ENCODE assay signal across 20 cellular contexts in the genomic region with DNA sequence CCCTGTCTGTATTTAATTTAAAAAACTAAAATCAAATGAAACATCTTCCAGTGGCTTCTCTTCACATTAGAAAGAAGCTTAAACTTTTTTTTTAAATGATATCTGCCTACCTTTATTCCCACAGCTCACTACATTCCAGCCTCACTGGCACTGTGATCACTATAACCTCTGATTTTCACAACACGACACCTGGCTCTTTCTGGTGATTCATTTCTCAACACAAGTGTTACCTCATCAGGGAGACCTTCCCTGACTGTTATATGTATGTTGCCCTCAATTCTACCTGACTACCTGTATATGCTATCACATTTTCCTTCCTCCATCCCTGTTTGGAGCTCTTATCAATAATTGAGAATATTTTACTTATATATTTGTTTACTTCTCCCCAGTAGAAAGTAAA.
DNase-seq lines count a peak whose midpoint lies in the region; ATAC-seq, FAIRE-seq and TF ChIP-seq lines count a peak whose summit lies in the region.
"Had no signal": no experiment of that assay in that cellular context is flagged by ENCODE, and none has a peak within 500 bp of the region (broad histone marks: within the 10 kb centered on the region; RNA-seq: fewer than 3 reads in every experiment).

No MANE protein-coding gene starts in this region.

- no TSS peak for BruUV-seq in GM12878 (replicated peaks; lab: Mats Ljungman, UMichigan)

- H2AFZ ChIP-seq in GM12878 (ENCODE audit: control insufficient read depth, low read depth, low read length), result no peak overlapping the region

- H3K9me3 ChIP-seq in GM12878 (replicated peaks; ENCODE audit: control insufficient read depth, insufficient read depth, low read length) (peaks cover 3% of the 10 kb centered on the region; the same call in 1 of the 3 replicates), neutrophil (no peaks in the 10 kb centered on the region)
- H3K9me3 ChIP-seq: HAP-1 had no signal

- intact Hi-C loops in GM12878 (cut with micrococcal nuclease; ENCODE audit: unreplicated experiment), result no loop called here

- H3K9ac ChIP-seq in GM12878 (ENCODE audit: control insufficient read depth, insufficient read depth, low read length), result no peak overlapping the region

- CTCF ChIA-PET in GM12878 (lab: Yijun Ruan, JAX), result no interaction called here

- in situ Hi-C loops in GM12878 (cut with MboI), result no loop called here

- 43% methylated on average over 1 of the region's 1 CpG for WGBS in GM12878 (ENCODE audit: insufficient coverage, insufficient replicate concordance, low lambda C conversion rate, missing lambda C conversion rate)

- DNase-seq in GM12878 (ENCODE audit: low read depth, low spot score), result no peak
- DNase-seq in bronchial epithelial cell (ENCODE audit: low read depth), result peak; percentile 58
- DNase-seq in foreskin keratinocyte, result peak; percentile 33 to 59
- no peak for DNase-seq in effector CD4-positive, alpha-beta T cell
- no peak for DNase-seq in RKO (ENCODE audit: low spot score)
- DNase-seq in NAMALWA (ENCODE audit: low spot score), result no peak
- no peak for DNase-seq in stimulated activated naive CD8-positive, alpha-beta T cell treated with anti-CD3 and anti-CD28 coated beads, Interleukin-15, Interleukin-2, amounts not matched to agents 100 U/mL and 50 U/mL, for 24 hours
- DNase-seq: C1 segment of cervical spinal cord; Calu3; CD4-positive, alpha-beta memory T cell; COR-L47; DMS53; DMS79 treated with DMSO at 0.1 percent for 48 hours; GF-D8; GOT3; HFFc6 had no signal

- no peak overlapping the region for H3K4me2 ChIP-seq in GM12878 (ENCODE audit: control insufficient read depth, insufficient read depth)

- SMC1A ChIA-PET in GM12878 (lab: Charles Lee; ENCODE audit: uncharacterized antibody, unreplicated experiment), result no interaction called here

- ATAC-seq in GM12878, result peak; percentile 45; the same call in 2 of the 3 replicates
- no peak for ATAC-seq in foreskin keratinocyte
- ATAC-seq in stimulated activated naive CD8-positive, alpha-beta T cell treated with anti-CD3 and anti-CD28 coated beads, Interleukin-15, Interleukin-2, amounts not matched to agents 100 U/mL and 50 U/mL, for 24 hours, result no peak

- RAD21 ChIA-PET in GM12878 (lab: Charles Lee; ENCODE audit: unreplicated experiment), result interaction anchor here (0.7 kb wide), 1 partner anchor 175 kb away, joined by 3 read pairs; no protein-coding TSS in a partner anchor

- H3K4me3 ChIP-seq in GM12878, result no peak overlapping the region
- no peak overlapping the region for H3K4me3 ChIP-seq in bronchial epithelial cell (ENCODE audit: low read depth, low read length)
- no peak overlapping the region for H3K4me3 ChIP-seq in neutrophil (ENCODE audit: low read depth in 1 of 2, low read length in 1 of 2)
- H3K4me3 ChIP-seq: HAP-1 had no signal

- TF ChIP-seq EP300 in GM12878 (IDR thresholded peaks at IDR 0.05; ENCODE audit: borderline replicate concordance in 1 of 2, control insufficient read depth in 1 of 2, low read depth in 2 of 2, low read length in 2 of 2), result no peak

- POLR2A ChIA-PET in GM12878 (lab: Charles Lee), result no interaction called here

- H4K20me1 ChIP-seq in GM12878 (ENCODE audit: control insufficient read depth, insufficient read depth), result no peaks in the 10 kb centered on the region

- no peak for TF ChIP-seq POLR2A in GM12878 (IDR thresholded peaks at IDR 0.05; ENCODE audit: low read depth, low read length)

- H3K27me3 ChIP-seq in GM12878 (replicated peaks in 1 of 2; ENCODE audit: control insufficient read depth in 2 of 2, insufficient read depth in 2 of 2, low read length in 1 of 2) (no peaks in the 10 kb centered on the region), bronchial epithelial cell (ENCODE audit: control insufficient read depth, insufficient read depth, low read length) (no peaks in the 10 kb centered on the region), foreskin keratinocyte (no peaks in the 10 kb centered on the region), neutrophil (no peaks in the 10 kb centered on the region)

- no peak for TF ChIP-seq CTCF in GM12878 (IDR thresholded peaks at IDR 0.05 in 2 of 3, conservative IDR thresholded peaks at IDR 0.05 in 1 of 3; ENCODE audit: control insufficient read depth in 2 of 3, extremely low read depth in 1 of 3, insufficient read depth in 1 of 3, low read depth in 3 of 3, low read length in 3 of 3)
- no peak for TF ChIP-seq CTCF in bronchial epithelial cell (IDR thresholded peaks at IDR 0.05; ENCODE audit: insufficient read depth, low read length, severe bottlenecking)
- no peak for TF ChIP-seq CTCF in foreskin keratinocyte (conservative IDR thresholded peaks at IDR 0.05)
- no peak for TF ChIP-seq CTCF in neutrophil (IDR thresholded peaks at IDR 0.05)

- TF ChIP-seq RAD21 in GM12878 (IDR thresholded peaks at IDR 0.05; ENCODE audit: insufficient read depth, low read depth, low read length), result no peak

- H3K27ac ChIP-seq in GM12878 (ENCODE audit: control insufficient read depth, insufficient read depth) (no peak overlapping the region), foreskin keratinocyte (no peak overlapping the region), neutrophil (peak overlapping the region; percentile 61)

- H3K36me3 ChIP-seq in GM12878 (ENCODE audit: control insufficient read depth in 2 of 2, insufficient read depth in 2 of 2, low read length in 1 of 2) (no peaks in the 10 kb centered on the region; a peak in 1 of 4 replicates), bronchial epithelial cell (ENCODE audit: control insufficient read depth, insufficient read depth, low read length) (no peaks in the 10 kb centered on the region), neutrophil (no peaks in the 10 kb centered on the region)

- no peak for FAIRE-seq in GM12878 (lab: Jason Lieb, UNC)
- no peak for FAIRE-seq in bronchial epithelial cell (lab: Jason Lieb, UNC)
- FAIRE-seq: GM12892, H54 had no signal

- H3K79me2 ChIP-seq in GM12878 (ENCODE audit: control insufficient read depth, insufficient read depth, low read length), result no peaks in the 10 kb centered on the region

- H3K4me1 ChIP-seq in GM12878 (ENCODE audit: control insufficient read depth, insufficient read depth, low read length), result no peaks in the 10 kb centered on the region; the same call in 1 of the 2 replicates
- H3K4me1 ChIP-seq in foreskin keratinocyte, result no peaks in the 10 kb centered on the region
- peaks cover 19 to 29% of the 10 kb centered on the region in 2 experiments for H3K4me1 ChIP-seq in neutrophil (ENCODE audit: control insufficient read depth in 1 of 2, insufficient read depth in 1 of 2, low read depth in 1 of 2, low read length in 1 of 2)

TF ChIP-seq in GM12878, 131 proteins besides CTCF, POLR2A, EP300 and RAD21:
- no peak for TF ChIP-seq POLR2AphosphoS5 (IDR thresholded peaks at IDR 0.05; ENCODE audit: low read length)
- no peak for TF ChIP-seq EGR1 (IDR thresholded peaks at IDR 0.05; ENCODE audit: borderline replicate concordance in 1 of 2, low read depth in 2 of 2, low read length in 2 of 2)
- no peak for TF ChIP-seq ZSCAN29 (IDR thresholded peaks at IDR 0.05)
- TF ChIP-seq SREBF1 (IDR thresholded peaks at IDR 0.05; ENCODE audit: low read length), result no peak
- TF ChIP-seq JUNB (IDR thresholded peaks at IDR 0.05), result 0 out of 2 replicates have a peak, but pooled peaks have one; percentile 17
- no peak for TF ChIP-seq TCF12 (IDR thresholded peaks at IDR 0.05; ENCODE audit: low read depth, low read length)
- no peak for TF ChIP-seq NRF1 (conservative IDR thresholded peaks at IDR 0.05; ENCODE audit: low read depth, low read length)
- no peak for TF ChIP-seq NR2F1 (conservative IDR thresholded peaks at IDR 0.05)
- TF ChIP-seq NFIC (IDR thresholded peaks at IDR 0.05; ENCODE audit: low read depth, low read length), result no peak

Comparison
In these comparisons a context has a peak if more than half of its experiments do, and no peak if none do; other contexts are left out.
1. DNase-seq: peak in bronchial epithelial cell (single experiment) and foreskin keratinocyte (2 of 2); none in GM12878 (single experiment), effector CD4-positive, alpha-beta T cell (single experiment), RKO (single experiment), NAMALWA (single experiment) and stimulated activated naive CD8-positive, alpha-beta T cell treated with anti-CD3 and anti-CD28 coated beads, Interleukin-15, Interleukin-2, amounts not matched to agents 100 U/mL and 50 U/mL, for 24 hours (single experiment).